ENCODE assay signal across 8 cellular contexts in genomic region chr17:68291836-68292688, GRCh38. TPM values are rescaled to one million over a fixed set of nuclear protein-coding genes. Genes with fewer than 3 reads are reported as not detected.
DNase-seq lines count a peak whose midpoint lies in the region; ATAC-seq and TF ChIP-seq lines count a peak whose summit lies in the region.

No MANE protein-coding gene starts in this region.

- H3K27ac Mint-ChIP-seq in activated CD8-positive, alpha-beta T cell treated with anti-CD3 and anti-CD28 coated beads, Interleukin-2, amount 10 ng/mL, durations not matched to agents 7 days and 5 days = peak overlapping the region; percentile 97
- H3K27ac Mint-ChIP-seq in effector memory CD8-positive, alpha-beta T cell = peak overlapping the region; percentile 100
- H3K27ac Mint-ChIP-seq in mesothelial cell of epicardium = peak overlapping the region; percentile 64

- DNase-seq in AML-193 (lab: John Stamatoyannopoulos, UW) = peak; percentile 99
- DNase-seq in NCI-H69 (lab: John Stamatoyannopoulos, UW) = peak; percentile 96
- DNase-seq in activated CD8-positive, alpha-beta T cell treated with anti-CD3 and anti-CD28 coated beads, Interleukin-2, amount 10 ng/mL, durations not matched to agents 7 days and 5 days = peak; percentile 97
- DNase-seq in effector memory CD8-positive, alpha-beta T cell = peak; percentile 94 to 95 (median 95)
- DNase-seq in mesothelial cell of epicardium (ENCODE audit: low spot score in 2 of 2, unreplicated experiment in 2 of 2) = peak; percentile 66 to 82
- peak; percentile 81 to 85 for DNase-seq in stimulated activated CD8-positive, alpha-beta memory T cell treated with anti-CD3 and anti-CD28 coated beads, Interleukin-15, amount 100 ng/mL, for 48 hours (ENCODE audit: low read depth in 2 of 2)

- H3K27me3 Mint-ChIP-seq in activated CD8-positive, alpha-beta T cell treated with anti-CD3 and anti-CD28 coated beads, Interleukin-2, amount 10 ng/mL, durations not matched to agents 7 days and 5 days (ENCODE audit: low read depth) = no peaks in the 10 kb centered on the region
- no peaks in the 10 kb centered on the region for H3K27me3 Mint-ChIP-seq in effector memory CD8-positive, alpha-beta T cell
- peaks cover 43% of the 10 kb centered on the region for H3K27me3 Mint-ChIP-seq in mesothelial cell of epicardium (ENCODE audit: low read depth)

- no peaks in the 10 kb centered on the region for H3K9me3 Mint-ChIP-seq in activated CD8-positive, alpha-beta T cell treated with anti-CD3 and anti-CD28 coated beads, Interleukin-2, amount 10 ng/mL, durations not matched to agents 7 days and 5 days (ENCODE audit: insufficient read depth)
- H3K9me3 Mint-ChIP-seq in effector memory CD8-positive, alpha-beta T cell = no peaks in the 10 kb centered on the region
- H3K9me3 Mint-ChIP-seq in mesothelial cell of epicardium = no peaks in the 10 kb centered on the region

- no peak for TF ChIP-seq CTCF in mesothelial cell of epicardium (IDR thresholded peaks at IDR 0.05; ENCODE audit: unreplicated experiment)

- peak overlapping the region; percentile 85 for H3K4me3 Mint-ChIP-seq in activated CD8-positive, alpha-beta T cell treated with anti-CD3 and anti-CD28 coated beads, Interleukin-2, amount 10 ng/mL, durations not matched to agents 7 days and 5 days
- H3K4me3 Mint-ChIP-seq in effector memory CD8-positive, alpha-beta T cell = peak overlapping the region; percentile 98 to 100
- H3K4me3 Mint-ChIP-seq in mesothelial cell of epicardium = peak overlapping the region; percentile 73

- CTCF ChIA-PET in activated CD8-positive, alpha-beta T cell treated with anti-CD3 and anti-CD28 coated beads, Interleukin-2, amount 10 ng/mL, durations not matched to agents 7 days and 5 days (lab: Charles Lee) = interaction anchor here (0.7 to 3.6 kb wide), 28 partner anchors 8 to 203 kb away, joined by 3 to 32 read pairs (median 4); no protein-coding TSS in a partner anchor

- peaks cover 24% of the 10 kb centered on the region for H3K36me3 Mint-ChIP-seq in activated CD8-positive, alpha-beta T cell treated with anti-CD3 and anti-CD28 coated beads, Interleukin-2, amount 10 ng/mL, durations not matched to agents 7 days and 5 days (ENCODE audit: low read depth)
- peaks cover 42% of the 10 kb centered on the region for H3K36me3 Mint-ChIP-seq in effector memory CD8-positive, alpha-beta T cell (ENCODE audit: insufficient read depth)
- H3K36me3 Mint-ChIP-seq in mesothelial cell of epicardium = no peaks in the 10 kb centered on the region

- POLR2A ChIA-PET in activated CD8-positive, alpha-beta T cell treated with anti-CD3 and anti-CD28 coated beads, Interleukin-2, amount 10 ng/mL, durations not matched to agents 7 days and 5 days (lab: Charles Lee) = interaction anchor here (0.5 to 3.4 kb wide), 32 partner anchors 11 to 170 kb away, joined by 3 to 36 read pairs (median 8); partner anchors contain the start of genes AMZ2 and WIPI1

- H3K4me1 Mint-ChIP-seq in activated CD8-positive, alpha-beta T cell treated with anti-CD3 and anti-CD28 coated beads, Interleukin-2, amount 10 ng/mL, durations not matched to agents 7 days and 5 days (ENCODE audit: low read depth) = peaks cover 73% of the 10 kb centered on the region
- H3K4me1 Mint-ChIP-seq in effector memory CD8-positive, alpha-beta T cell (ENCODE audit: low read depth in 2 of 2) = peaks cover 50 to 62% of the 10 kb centered on the region in 2 donors
- H3K4me1 Mint-ChIP-seq in mesothelial cell of epicardium = peaks cover 14% of the 10 kb centered on the region

- ATAC-seq in GM19025 (IDR thresholded peaks at IDR 0.05; ENCODE audit: low read depth, unreplicated experiment) (peak; percentile 60), HG03175 (IDR thresholded peaks at IDR 0.05; ENCODE audit: unreplicated experiment) (peak; percentile 69)
- ATAC-seq in activated CD8-positive, alpha-beta T cell treated with anti-CD3 and anti-CD28 coated beads, Interleukin-2, amount 10 ng/mL, durations not matched to agents 7 days and 5 days = peak; percentile 81
- peak; percentile 72 for ATAC-seq in effector memory CD8-positive, alpha-beta T cell (replicated peaks)

RNA-seq across cellular contexts. Expression of gene ARSG, which starts 0.8 kb away (rescaled TPM):
- 10 to 100 TPM in 1 of 2 experiments, 1 to 10 TPM in 1; 9.1 to 10.7 TPM for total RNA-seq in activated CD8-positive, alpha-beta T cell treated with anti-CD3 and anti-CD28 coated beads, Interleukin-2, amount 10 ng/mL, durations not matched to agents 7 days and 5 days
- 7.8 to 11.4 TPM (median 9.0 TPM) in 3 replicates for total RNA-seq in mesothelial cell of epicardium

RNA-seq across cellular contexts. Expression of gene SLC16A6, which starts 1.1 kb away (rescaled TPM):
- 1 to 10 TPM; 6.9 to 7.1 TPM for total RNA-seq in activated CD8-positive, alpha-beta T cell treated with anti-CD3 and anti-CD28 coated beads, Interleukin-2, amount 10 ng/mL, durations not matched to agents 7 days and 5 days
- total RNA-seq in mesothelial cell of epicardium = 0.89 to 1.3 TPM (median 0.90 TPM) in 3 replicates

RNA-seq across cellular contexts. Expression of gene AMZ2, which starts 44.2 kb away (rescaled TPM):
- total RNA-seq in activated CD8-positive, alpha-beta T cell treated with anti-CD3 and anti-CD28 coated beads, Interleukin-2, amount 10 ng/mL, durations not matched to agents 7 days and 5 days = 10 to 100 TPM; 79.9 to 80.0 TPM
- 63.2 to 85.1 TPM (median 65.4 TPM) in 3 replicates for total RNA-seq in mesothelial cell of epicardium

Comparison
In these comparisons a context has a peak if more than half of its experiments do, and no peak if none do; other contexts are left out.
1. Peak in every context shown above with its lines: DNase-seq and ATAC-seq.